Comparison of ENCODE assay signal across 25 cellular contexts in genomic region chr11:108913204-108913603, GRCh38.
"Had no signal": no experiment of that assay in that cellular context is flagged by ENCODE, and none has a peak within 500 bp of the region (broad histone marks: within the 10 kb centered on the region; RNA-seq: fewer than 3 reads in every experiment).

No MANE protein-coding gene starts in this region.

- H3K27me3 Mint-ChIP-seq: activated naive CD4-positive, alpha-beta T cell treated with anti-CD3 and anti-CD28 coated beads, Interleukin-2, amount 50 U/mL, for 24 hours; memory B cell; naive B cell; progenitor cell of endocrine pancreas had no signal

- H3K27ac ChIP-seq: esophagus squamous epithelium, gastroesophageal sphincter, sigmoid colon, testis, upper lobe of left lung had no signal

- H3K9me3 ChIP-seq: esophagus squamous epithelium, gastroesophageal sphincter, sigmoid colon, testis, upper lobe of left lung had no signal

- DNase-seq: activated CD4-positive, alpha-beta T cell treated with anti-CD3 and anti-CD28 coated beads for 1 hour; activated CD4-positive, alpha-beta T cell treated with anti-CD3 and anti-CD28 coated beads, Interleukin-2, amount 50 U/mL, for 1 hour; activated CD8-positive, alpha-beta T cell treated with anti-CD3 and anti-CD28 coated beads, Interleukin-2, amount 10 ng/mL, durations not matched to agents 7 days and 5 days; activated gamma-delta T cell treated with Interleukin-2 at 50 U/mL for 16 hours; anterior cingulate cortex; caudate nucleus; esophagus squamous epithelium; head of caudate nucleus; left cardiac atrium; naive B cell; retina; sigmoid colon; stimulated activated CD4-positive, alpha-beta T cell treated with anti-CD3 and anti-CD28 coated beads, Interleukin-2, amount 100 ng/mL, for 48 hours; stimulated activated CD8-positive, alpha-beta memory T cell treated with anti-CD3 and anti-CD28 coated beads, Interleukin-4, amount 100 ng/mL, for 48 hours; stimulated activated naive CD4-positive, alpha-beta T cell; T-helper 9 cell; testis; upper lobe of left lung had no signal

- H3K4me1 Mint-ChIP-seq: memory B cell had no signal

- ATAC-seq: activated CD8-positive, alpha-beta T cell treated with anti-CD3 and anti-CD28 coated beads, Interleukin-2, amount 10 ng/mL, durations not matched to agents 7 days and 5 days; gastroesophageal sphincter; left cardiac atrium had no signal

- H3K27ac Mint-ChIP-seq: activated CD8-positive, alpha-beta T cell treated with anti-CD3 and anti-CD28 coated beads, Interleukin-2, amount 10 ng/mL, durations not matched to agents 7 days and 5 days; activated naive CD4-positive, alpha-beta T cell treated with anti-CD3 and anti-CD28 coated beads, Interleukin-2, amount 50 U/mL, for 24 hours; activated T-helper 1 cell treated with anti-CD3 and anti-CD28 coated beads, Interleukin-12 subunit alpha, Interleukin-12 subunit beta, Interleukin-2, Interleukin-4 antibody, amounts not matched to agents 30 ng/mL and 10 ng/mL and 1 ng/mL, durations not matched to agents 14 hours and 24 hours and 36 hours; brain; memory B cell; naive B cell; progenitor cell of endocrine pancreas had no signal

- H3K27me3 ChIP-seq: esophagus squamous epithelium, gastroesophageal sphincter, sigmoid colon, testis, upper lobe of left lung had no signal

- H3K9me3 Mint-ChIP-seq: activated naive CD4-positive, alpha-beta T cell treated with anti-CD3 and anti-CD28 coated beads, Interleukin-2, amount 50 U/mL, for 24 hours; activated T-helper 1 cell treated with anti-CD3 and anti-CD28 coated beads, Interleukin-12 subunit alpha, Interleukin-12 subunit beta, Interleukin-2, Interleukin-4 antibody, amounts not matched to agents 30 ng/mL and 10 ng/mL and 1 ng/mL, durations not matched to agents 14 hours and 24 hours and 36 hours; brain; memory B cell; naive B cell had no signal

- FAIRE-seq: islet of Langerhans had no signal

- H3K4me1 ChIP-seq: esophagus squamous epithelium, gastroesophageal sphincter, sigmoid colon, testis had no signal

- H3K4me3 ChIP-seq: esophagus squamous epithelium, gastroesophageal sphincter, sigmoid colon, testis, upper lobe of left lung had no signal

- H3K36me3 ChIP-seq: gastroesophageal sphincter, sigmoid colon, upper lobe of left lung had no signal

- H3K4me3 Mint-ChIP-seq: activated CD8-positive, alpha-beta T cell treated with anti-CD3 and anti-CD28 coated beads, Interleukin-2, amount 10 ng/mL, durations not matched to agents 7 days and 5 days; activated naive CD4-positive, alpha-beta T cell treated with anti-CD3 and anti-CD28 coated beads, Interleukin-2, amount 50 U/mL, for 24 hours; activated T-helper 1 cell treated with anti-CD3 and anti-CD28 coated beads, Interleukin-12 subunit alpha, Interleukin-12 subunit beta, Interleukin-2, Interleukin-4 antibody, amounts not matched to agents 30 ng/mL and 10 ng/mL and 1 ng/mL, durations not matched to agents 14 hours and 24 hours and 36 hours; brain; memory B cell had no signal
